Comparison of ENCODE assay signal across 16 cellular contexts in genomic region chr10:49298990-49299815, GRCh38. TPM values are rescaled to one million over a fixed set of nuclear protein-coding genes. Genes with fewer than 3 reads are reported as not detected.
A peak's percentile ranks its signal among the peaks of the same experiment; 100 is the strongest.
DNase-seq lines count a peak whose midpoint lies in the region; ATAC-seq and TF ChIP-seq lines count a peak whose summit lies in the region.
"Had no signal": no experiment of that assay in that cellular context is flagged by ENCODE, and none has a peak within 500 bp of the region (broad histone marks: within the 10 kb centered on the region; RNA-seq: fewer than 3 reads in every experiment).

TSS of gene C10orf71 (plus strand) at chr10:49299170. CDS start at chr10:49322546, 23,376 bp downstream.

- H3K18ac ChIP-seq in neuronal stem cell (ENCODE audit: low read length) = peak within 1 kb of the TSS; percentile 62

- peak within 1 kb of the TSS; percentile 57 to 86 (median 77) for H3K4me2 ChIP-seq in BLaER1 treated with 17β-estradiol and CSF1 and Interleukin-3, amounts not matched to agents 10 nM and 100 nM
- H3K4me2 ChIP-seq in KMS-11 = peak within 1 kb of the TSS; percentile 33; the same call in 1 of the 2 replicates
- no peak within 1 kb of the TSS for H3K4me2 ChIP-seq in neuronal stem cell (ENCODE audit: insufficient read depth, low read length, poor library complexity, severe bottlenecking)

- no peaks in the 10 kb centered on the region for H3K9me3 ChIP-seq in BLaER1 treated with 17β-estradiol and CSF1 and Interleukin-3, amounts not matched to agents 10 nM and 100 nM (replicated peaks in 1 of 11)
- no peaks in the 10 kb centered on the region for H3K9me3 ChIP-seq in neuronal stem cell (replicated peaks in 1 of 2; ENCODE audit: control insufficient read depth in 2 of 2, insufficient read depth in 1 of 2, low read depth in 1 of 2, low read length in 2 of 2)

- DNase-seq in fibroblast of villous mesenchyme (ENCODE audit: low read depth) (peak; percentile 7), neuronal stem cell (ENCODE audit: low spot score) (no peak), NCI-H146 (lab: John Stamatoyannopoulos, UW) (no peak)
- no peak for DNase-seq in stimulated activated CD4-positive, alpha-beta T cell treated with anti-CD3 and anti-CD28 coated beads, Interleukin-2, amount 100 ng/mL, for 24 hours
- DNase-seq: activated naive CD8-positive, alpha-beta T cell treated with anti-CD3 and anti-CD28 coated beads, Interleukin-2, amount 10 ng/mL, durations not matched to agents 7 days and 5 days; effector CD8-positive, alpha-beta T cell; GDM1; NCI-H2081 treated with DMSO at 0.1 percent for 48 hours had no signal

- peak within 1 kb of the TSS; percentile 39 for H3K14ac ChIP-seq in neuronal stem cell (ENCODE audit: low read length)

- H2BK5ac ChIP-seq in neuronal stem cell (ENCODE audit: low read length) = no peak within 1 kb of the TSS

- 0 out of 2 replicates have a peak within 1 kb of the TSS, but pooled peaks have one; percentile 7 for H2AFZ ChIP-seq in KMS-11 (ENCODE audit: low read depth)
- no peak within 1 kb of the TSS for H2AFZ ChIP-seq in neuronal stem cell (ENCODE audit: low read length)

- ATAC-seq in HG03025 (IDR thresholded peaks at IDR 0.05; ENCODE audit: low FRiP score, unreplicated experiment) (no peak), GM21576 (IDR thresholded peaks at IDR 0.05; ENCODE audit: unreplicated experiment) (no peak)

- H3K79me2 ChIP-seq in KMS-11 (ENCODE audit: insufficient read depth, low read depth) = no peaks in the 10 kb centered on the region

- H3K36me3 ChIP-seq in BLaER1 treated with 17β-estradiol and CSF1 and Interleukin-3, amounts not matched to agents 10 nM and 100 nM = no peaks in the 10 kb centered on the region
- H3K36me3 ChIP-seq in KMS-11 (ENCODE audit: insufficient read depth) (no peaks in the 10 kb centered on the region), neuronal stem cell (replicated peaks in 1 of 2; ENCODE audit: control insufficient read depth in 2 of 2, insufficient read depth in 2 of 2, low read length in 2 of 2) (no peaks in the 10 kb centered on the region)

- peak within 1 kb of the TSS; percentile 31 for H2BK15ac ChIP-seq in neuronal stem cell (ENCODE audit: low read length)

- no peak within 1 kb of the TSS for H3K4me3 ChIP-seq in BLaER1 treated with 17β-estradiol and CSF1 and Interleukin-3, amounts not matched to agents 10 nM and 100 nM
- no peak within 1 kb of the TSS for H3K4me3 ChIP-seq in KMS-11 (IDR thresholded peaks at IDR 0.05; ENCODE audit: insufficient read depth, low read depth, low read length)
- H3K4me3 ChIP-seq in fibroblast of villous mesenchyme (ENCODE audit: low read depth, low read length) = no peak within 1 kb of the TSS
- no peak within 1 kb of the TSS for H3K4me3 ChIP-seq in neuronal stem cell (ENCODE audit: low read length in 2 of 2)
- H3K4me3 ChIP-seq: lung had no signal

- WGBS in neuronal stem cell (ENCODE audit: extremely low coverage in 2 of 2, insufficient read length in 2 of 2, insufficient replicate concordance in 1 of 2), 2 donors = no CpG with 5 or more reads among the region's 27 CpGs

- H2BK120ac ChIP-seq in neuronal stem cell (ENCODE audit: low read depth, low read length) = no peak within 1 kb of the TSS

- H3K79me1 ChIP-seq in neuronal stem cell (ENCODE audit: low read depth, low read length) = no peaks in the 10 kb centered on the region

- H3K27me3 ChIP-seq in BLaER1 treated with 17β-estradiol and CSF1 and Interleukin-3, amounts not matched to agents 10 nM and 100 nM = peaks cover 0 to 6% (median 0%) of the 10 kb centered on the region in 11 experiments; a peak in 1 of 22 replicates
- H3K27me3 ChIP-seq in KMS-11 (ENCODE audit: insufficient read depth, low read depth) = no peaks in the 10 kb centered on the region
- peaks cover 0 to 5% (median 0%) of the 10 kb centered on the region in 3 experiments for H3K27me3 ChIP-seq in neuronal stem cell (ENCODE audit: control insufficient read depth in 3 of 3, insufficient read depth in 3 of 3, low read depth in 1 of 3, low read length in 3 of 3)

- no peak within 1 kb of the TSS for H4K91ac ChIP-seq in neuronal stem cell (ENCODE audit: low read depth, low read length, poor library complexity)

- H2BK12ac ChIP-seq in neuronal stem cell (ENCODE audit: low read length) = peak within 1 kb of the TSS; percentile 19

- peak within 1 kb of the TSS in 7 of 11 experiments; percentile 11 to 43 (median 32); a peak in 11 of 22 replicates for H3K9ac ChIP-seq in BLaER1 treated with 17β-estradiol and CSF1 and Interleukin-3, amounts not matched to agents 10 nM and 100 nM
- H3K9ac ChIP-seq in KMS-11 (no peak within 1 kb of the TSS), neuronal stem cell (ENCODE audit: low read depth, low read length, poor library complexity) (no peak within 1 kb of the TSS)

- no peak within 1 kb of the TSS for H4K8ac ChIP-seq in neuronal stem cell (ENCODE audit: low read depth, low read length)

- TF ChIP-seq CTCF in KMS-11 (conservative IDR thresholded peaks at IDR 0.05; ENCODE audit: low read depth, low read length) (no peak), fibroblast of villous mesenchyme (IDR thresholded peaks at IDR 0.05; ENCODE audit: insufficient read depth, low read depth, low read length) (no peak)

- H2AK5ac ChIP-seq in neuronal stem cell (ENCODE audit: low read depth, low read length) = peak within 1 kb of the TSS; percentile 10

- H3K4ac ChIP-seq in neuronal stem cell (ENCODE audit: low read length) = no peak within 1 kb of the TSS

- peak within 1 kb of the TSS in 8 of 11 experiments; percentile 10 to 62 (median 33); a peak in 10 of 22 replicates for H3K27ac ChIP-seq in BLaER1 treated with 17β-estradiol and CSF1 and Interleukin-3, amounts not matched to agents 10 nM and 100 nM
- H3K27ac ChIP-seq in KMS-11 (peak within 1 kb of the TSS; percentile 43; the same call in 1 of the 2 replicates), neuronal stem cell (replicated peaks; ENCODE audit: low read length) (no peak within 1 kb of the TSS)
- H3K27ac ChIP-seq: RWPE1 had no signal

- peaks cover 35 to 44% (median 40%) of the 10 kb centered on the region in 10 experiments for H3K4me1 ChIP-seq in BLaER1 treated with 17β-estradiol and CSF1 and Interleukin-3, amounts not matched to agents 10 nM and 100 nM
- peaks cover 25% of the 10 kb centered on the region for H3K4me1 ChIP-seq in KMS-11 (ENCODE audit: low read depth, poor library complexity, severe bottlenecking)
- peaks cover 0 to 30% of the 10 kb centered on the region in 2 donors for H3K4me1 ChIP-seq in neuronal stem cell (ENCODE audit: control insufficient read depth in 2 of 2, insufficient read depth in 1 of 2, low read depth in 1 of 2, low read length in 2 of 2)

- no peaks in the 10 kb centered on the region for H4K20me1 ChIP-seq in BLaER1 treated with 17β-estradiol and CSF1 and Interleukin-3, amounts not matched to agents 10 nM and 100 nM
- no peaks in the 10 kb centered on the region for H4K20me1 ChIP-seq in KMS-11 (ENCODE audit: insufficient read depth)

- no peak within 1 kb of the TSS for H3K23ac ChIP-seq in neuronal stem cell (ENCODE audit: low read depth, low read length, poor library complexity)

RNA-seq across cellular contexts. Expression of gene C10orf71, which starts in this region (rescaled TPM):
- not detected in 2 replicates for total RNA-seq in fibroblast of villous mesenchyme
- 0.01 TPM for polyA plus RNA-seq in neuronal stem cell (2013, experiment 1 of 2)
- polyA plus RNA-seq in neuronal stem cell (2013, experiment 2 of 2) = 0.03 TPM
- total RNA-seq: activated naive CD8-positive, alpha-beta T cell treated with anti-CD3 and anti-CD28 coated beads, Interleukin-2, amount 10 ng/mL, durations not matched to agents 7 days and 5 days; glomerular endothelial cell; lung; renal cortical epithelial cell had no signal
- polyA plus RNA-seq: lung had no signal

Comparison
In these comparisons a context has a peak if more than half of its experiments do, and no peak if none do; other contexts are left out.
1. Peak in DNase-seq in fibroblast of villous mesenchyme; RNA of the gene not detected or under 1 TPM.
2. H3K9ac ChIP-seq: peak in BLaER1 treated with 17β-estradiol and CSF1 and Interleukin-3, amounts not matched to agents 10 nM and 100 nM (7 of 11); none in KMS-11 (single experiment) and neuronal stem cell (single experiment).